In the genomic region with DNA sequence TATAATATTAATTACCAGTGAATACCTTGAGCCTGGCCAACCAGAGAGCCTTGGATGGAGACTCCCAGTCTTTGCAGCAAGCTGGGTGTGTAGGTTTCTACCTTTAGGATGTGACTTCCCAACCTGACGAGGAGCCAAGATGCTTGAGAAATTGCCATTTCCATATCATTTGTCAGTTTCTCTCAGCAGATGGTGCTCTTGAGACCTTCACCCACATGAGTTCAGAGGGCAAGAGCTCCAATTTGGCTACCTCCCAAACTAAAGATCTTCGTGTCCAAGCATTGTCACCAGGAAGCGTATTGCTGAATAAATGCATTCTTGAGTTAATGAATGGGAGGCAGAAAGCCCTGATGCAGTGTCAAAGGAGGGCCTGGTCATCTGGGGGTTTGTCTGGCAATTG, we compare ENCODE assay signal across 14 cellular contexts.
"Had no signal": no experiment of that assay in that cellular context is flagged by ENCODE, and none has a peak within 500 bp of the region (broad histone marks: within the 10 kb centered on the region; RNA-seq: fewer than 3 reads in every experiment).

No MANE protein-coding gene starts in this region.

- H3K4me1 ChIP-seq: sigmoid colon, testis, upper lobe of left lung had no signal

- H3K36me3 ChIP-seq: sigmoid colon, upper lobe of left lung had no signal

- DNase-seq: activated CD4-positive, alpha-beta T cell treated with anti-CD3 and anti-CD28 coated beads, Interleukin-2, amount 50 U/mL, for 4 hours; activated gamma-delta T cell treated with Interleukin-2 at 50 U/mL for 16 hours; caudate nucleus; effector memory CD8-positive, alpha-beta T cell; islet precursor cell; left colon; midbrain; occipital lobe; posterior cingulate gyrus; sigmoid colon; stimulated activated CD4-positive, alpha-beta T cell treated with anti-CD3 and anti-CD28 coated beads, Interleukin-4, amount 100 ng/mL, for 4 hours; T-helper 2 cell; testis had no signal

- H3K4me3 ChIP-seq: sigmoid colon, testis, upper lobe of left lung had no signal

- H3K27ac ChIP-seq: sigmoid colon, testis, upper lobe of left lung had no signal

- H3K27me3 ChIP-seq: testis, upper lobe of left lung had no signal

- H3K9me3 ChIP-seq: sigmoid colon, testis, upper lobe of left lung had no signal
